In the genomic region with DNA sequence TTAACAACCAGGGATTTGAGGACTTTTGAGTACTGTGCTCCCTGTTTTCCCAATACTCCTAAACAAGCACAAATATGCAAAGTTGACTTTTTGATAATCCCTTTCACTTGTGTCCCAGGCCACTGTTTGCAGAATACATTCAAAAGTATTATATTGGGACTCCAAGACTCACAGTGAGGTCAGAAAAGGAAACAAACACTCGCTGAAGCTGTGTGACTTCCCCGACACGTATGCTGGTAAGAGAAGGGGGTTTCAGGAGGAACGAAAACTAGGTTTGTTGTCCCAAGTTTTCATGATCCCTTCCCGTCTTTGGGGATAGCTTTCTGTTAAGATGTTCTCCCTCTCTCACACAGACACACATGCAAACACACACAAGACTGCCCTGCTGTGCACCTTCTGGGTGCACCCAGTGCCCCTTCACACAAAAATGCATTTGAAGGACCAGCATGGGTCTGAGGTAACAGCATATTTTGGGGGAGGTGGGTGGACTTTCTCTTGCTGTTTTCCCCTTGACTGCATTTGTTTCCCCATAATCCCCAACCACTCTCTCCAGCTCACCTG, we compare ENCODE assay signal across 29 cellular contexts.
DNase-seq lines count a peak whose midpoint lies in the region; ATAC-seq and TF ChIP-seq lines count a peak whose summit lies in the region.
"Had no signal": no experiment of that assay in that cellular context is flagged by ENCODE, and none has a peak within 500 bp of the region (broad histone marks: within the 10 kb centered on the region; RNA-seq: fewer than 3 reads in every experiment).

No MANE protein-coding gene starts in this region.

- H3K4me3 ChIP-seq in GM06990 (replicated peaks; ENCODE audit: low read depth, low read length), result peak overlapping the region; percentile 6; the same call in 1 of the 2 replicates
- no peak overlapping the region for H3K4me3 ChIP-seq in IMR-90 (ENCODE audit: insufficient read depth, low read depth, low read length)
- H3K4me3 ChIP-seq: GM23248, HAP-1, MG63 had no signal

- H3K4me2 ChIP-seq in IMR-90 (ENCODE audit: low read depth, low read length), result no peak overlapping the region

- TF ChIP-seq POLR2A in IMR-90 (IDR thresholded peaks at IDR 0.05; ENCODE audit: low read depth, low read length), result no peak

- ATAC-seq in GM21360 (IDR thresholded peaks at IDR 0.05; ENCODE audit: unreplicated experiment) (peak; percentile 54), HG02610 (IDR thresholded peaks at IDR 0.05; ENCODE audit: unreplicated experiment) (peak; percentile 27), IMR-90 (ENCODE audit: low read depth) (no peak), left cardiac atrium (no peak)
- ATAC-seq: CD8-positive, alpha-beta T cell; Panc1; T-cell had no signal

- intact Hi-C loops in IMR-90 (cut with micrococcal nuclease), result no loop called here
- intact Hi-C loops in left cardiac atrium (cut with DNase I), result no loop called here
- intact Hi-C loops in activated CD4-positive, alpha-beta memory T cell treated with anti-CD3 and anti-CD28 coated beads for 36 hours (cut with micrococcal nuclease), result no loop called here

- no peaks in the 10 kb centered on the region for H3K9me3 Mint-ChIP-seq in osteocyte (ENCODE audit: unreplicated experiment)
- H3K9me3 Mint-ChIP-seq in activated CD4-positive, alpha-beta memory T cell treated with anti-CD3 and anti-CD28 coated beads for 36 hours, result no peaks in the 10 kb centered on the region
- H3K9me3 Mint-ChIP-seq: CD8-positive, alpha-beta T cell; T-cell had no signal

- no peak overlapping the region for H4K5ac ChIP-seq in IMR-90 (ENCODE audit: low read depth, low read length)

- no peak overlapping the region for H2BK5ac ChIP-seq in IMR-90 (ENCODE audit: low read depth, low read length, poor library complexity, severe bottlenecking)

- H2BK20ac ChIP-seq in IMR-90 (ENCODE audit: low read depth, low read length), result no peak overlapping the region

- no peak overlapping the region for H3K27ac ChIP-seq in IMR-90 (ENCODE audit: insufficient read depth, low read length)
- H3K27ac ChIP-seq: 22Rv1, C4-2B, GM23248, RWPE1 had no signal

- no peak overlapping the region; a peak in 1 of 4 replicates for H4K8ac ChIP-seq in IMR-90 (ENCODE audit: low read depth in 2 of 2, low read length in 2 of 2)

- H3K27ac Mint-ChIP-seq in osteocyte (ENCODE audit: unreplicated experiment), result no peak overlapping the region
- no peak overlapping the region for H3K27ac Mint-ChIP-seq in activated CD4-positive, alpha-beta memory T cell treated with anti-CD3 and anti-CD28 coated beads for 36 hours
- H3K27ac Mint-ChIP-seq: B cell; CD8-positive, alpha-beta T cell; T-cell had no signal

- H2AK5ac ChIP-seq in IMR-90 (ENCODE audit: low read depth, low read length), result no peak overlapping the region

- TF ChIP-seq CTCF in GM06990 (IDR thresholded peaks at IDR 0.05; ENCODE audit: insufficient read depth, low read length, poor library complexity, severe bottlenecking) (no peak), IMR-90 (conservative IDR thresholded peaks at IDR 0.05; ENCODE audit: low read depth, low read length) (no peak), osteocyte (IDR thresholded peaks at IDR 0.05) (no peak)

- H3K14ac ChIP-seq in IMR-90 (replicated peaks; ENCODE audit: low read depth, low read length), result no peak overlapping the region

- no peak overlapping the region for H4K91ac ChIP-seq in IMR-90 (ENCODE audit: insufficient read depth, low read depth, low read length)

- H3K27me3 ChIP-seq in GM06990 (replicated peaks; ENCODE audit: control insufficient read depth, insufficient read depth, low read length), result no peaks in the 10 kb centered on the region
- no peaks in the 10 kb centered on the region for H3K27me3 ChIP-seq in IMR-90 (ENCODE audit: control insufficient read depth, insufficient read depth, low read length)
- H3K27me3 ChIP-seq: MG63 had no signal

- peak overlapping the region; percentile 25; the same call in 1 of the 3 replicates for H2BK15ac ChIP-seq in IMR-90 (ENCODE audit: low read depth, low read length)

- in situ Hi-C loops in IMR-90 (cut with MboI; ENCODE audit: low sequenced_read_pairs), result no loop called here

- H3K4me1 Mint-ChIP-seq in osteocyte (ENCODE audit: unreplicated experiment), result peaks cover 2% of the 10 kb centered on the region
- no peaks in the 10 kb centered on the region for H3K4me1 Mint-ChIP-seq in activated CD4-positive, alpha-beta memory T cell treated with anti-CD3 and anti-CD28 coated beads for 36 hours (ENCODE audit: low read depth)
- H3K4me1 Mint-ChIP-seq: B cell, T-cell had no signal

- no peak overlapping the region for H3K4ac ChIP-seq in IMR-90 (ENCODE audit: low read depth, low read length)

- CTCF ChIA-PET in IMR-90 (lab: Yijun Ruan, JAX), result no interaction called here
- CTCF ChIA-PET in activated CD4-positive, alpha-beta memory T cell treated with anti-CD3 and anti-CD28 coated beads for 36 hours (lab: Charles Lee), result no interaction called here

- H3K79me1 ChIP-seq in IMR-90 (ENCODE audit: low read depth in 1 of 2, low read length in 2 of 2), result no peaks in the 10 kb centered on the region

- dilution Hi-C loops in IMR-90 (cut with HindIII; ENCODE audit: low sequenced_read_pairs, unreplicated experiment), result loop anchor here (25.0 kb wide), 1 partner anchor 413 kb away; no protein-coding TSS in a partner anchor

- no TSS peak for BruUV-seq in IMR-90 (replicated peaks; lab: Mats Ljungman, UMichigan)

- no peak overlapping the region for H3K9ac ChIP-seq in IMR-90 (ENCODE audit: low read depth, low read length)
- H3K9ac ChIP-seq: GM23248 had no signal

- no peak overlapping the region for H3K23ac ChIP-seq in IMR-90 (ENCODE audit: low read depth, low read length)

- H3K56ac ChIP-seq in IMR-90 (ENCODE audit: extremely low read depth, insufficient read depth, low read length), result no peak overlapping the region

- H3K36me3 Mint-ChIP-seq in osteocyte (ENCODE audit: unreplicated experiment), result no peaks in the 10 kb centered on the region
- H3K36me3 Mint-ChIP-seq in activated CD4-positive, alpha-beta memory T cell treated with anti-CD3 and anti-CD28 coated beads for 36 hours, result no peaks in the 10 kb centered on the region
- H3K36me3 Mint-ChIP-seq: CD8-positive, alpha-beta T cell; T-cell had no signal

- 80% methylated on average over 3 of the region's 5 CpGs; no CpG with 5 or more reads in 1 of the 2 experiments for WGBS in IMR-90 (ENCODE audit: extremely low coverage in 2 of 2, insufficient read length in 1 of 2), 2 experiments

- peaks cover 1% of the 10 kb centered on the region for H3K4me1 ChIP-seq in IMR-90 (ENCODE audit: control insufficient read depth, insufficient read depth, low read length)

- POLR2A ChIA-PET in IMR-90 (lab: Charles Lee; ENCODE audit: unreplicated experiment), result no interaction called here
- POLR2A ChIA-PET in activated CD4-positive, alpha-beta memory T cell treated with anti-CD3 and anti-CD28 coated beads for 36 hours (lab: Charles Lee), result no interaction called here

- peak overlapping the region; percentile 7 for H2AK9ac ChIP-seq in IMR-90 (replicated peaks; ENCODE audit: low read depth, low read length, poor library complexity)

- H3K4me3 Mint-ChIP-seq in osteocyte (ENCODE audit: unreplicated experiment), result no peak overlapping the region
- no peak overlapping the region for H3K4me3 Mint-ChIP-seq in activated CD4-positive, alpha-beta memory T cell treated with anti-CD3 and anti-CD28 coated beads for 36 hours
- H3K4me3 Mint-ChIP-seq: B cell; CD8-positive, alpha-beta T cell; T-cell had no signal

- H3K18ac ChIP-seq in IMR-90 (ENCODE audit: low read depth, low read length), result no peak overlapping the region

- 0 out of 2 replicates have a peak, but pooled peaks cover 3% of the 10 kb centered on the region for H3K9me1 ChIP-seq in IMR-90 (ENCODE audit: insufficient read depth, low read length)

- no peak overlapping the region for H2AFZ ChIP-seq in IMR-90 (replicated peaks; ENCODE audit: low read length, poor library complexity)
- H2AFZ ChIP-seq: GM23248 had no signal

- H4K20me1 ChIP-seq in IMR-90 (ENCODE audit: insufficient read depth, low read length), result no peaks in the 10 kb centered on the region

- DNase-seq in GM06990 (ENCODE audit: extremely low read depth, insufficient read length) (peak; percentile 28), IMR-90 (no peak), osteocyte (ENCODE audit: extremely low spot score, unreplicated experiment) (no peak), left cardiac atrium (no peak), hippocampal formation (lab: John Stamatoyannopoulos, UW) (no peak)
- no peak for DNase-seq in activated CD4-positive, alpha-beta memory T cell treated with anti-CD3 and anti-CD28 coated beads for 36 hours
- DNase-seq: CD8-positive, alpha-beta T cell; DMS 273 treated with DMSO at 0.1 percent for 48 hours; DMS79 treated with DMSO at 0.1 percent for 48 hours; GM23248; KBM-7; MG63; NCI-H1105 treated with DMSO at 0.1 percent for 48 hours; NCI-H146; NCI-H1930; NCI-H2107; NCI-H446; NCI-H524 treated with DMSO at 0.1 percent for 48 hours; NCI-H774; SHP77; T-cell had no signal

- TF ChIP-seq RAD21 in IMR-90 (IDR thresholded peaks at IDR 0.05; ENCODE audit: low read length), result no peak

- H3K36me3 ChIP-seq in GM06990 (ENCODE audit: control insufficient read depth, insufficient read depth, low read length) (no peaks in the 10 kb centered on the region), IMR-90 (ENCODE audit: control insufficient read depth, insufficient read depth, low read length) (no peaks in the 10 kb centered on the region)
- H3K36me3 ChIP-seq: HAP-1, MG63 had no signal

- no peak overlapping the region for H2BK120ac ChIP-seq in IMR-90 (ENCODE audit: low read depth, low read length)

- no peaks in the 10 kb centered on the region for H3K9me3 ChIP-seq in IMR-90 (ENCODE audit: control insufficient read depth, insufficient read depth, low read length)
- H3K9me3 ChIP-seq: HAP-1, MG63 had no signal

- H3K27me3 Mint-ChIP-seq in osteocyte (ENCODE audit: unreplicated experiment), result peaks cover 12% of the 10 kb centered on the region
- peaks cover 23% of the 10 kb centered on the region for H3K27me3 Mint-ChIP-seq in activated CD4-positive, alpha-beta memory T cell treated with anti-CD3 and anti-CD28 coated beads for 36 hours

TF ChIP-seq in IMR-90, 13 proteins besides CTCF, POLR2A, EP300 and RAD21 (continues in another document):
- TF ChIP-seq FOS (IDR thresholded peaks at IDR 0.05; ENCODE audit: low read depth, low read length) (no peak), CEBPB (IDR thresholded peaks at IDR 0.05; ENCODE audit: low read depth, low read length) (no peak), NFE2L2 (IDR thresholded peaks at IDR 0.05; ENCODE audit: low read depth, low read length) (no peak), MAFK (IDR thresholded peaks at IDR 0.05; ENCODE audit: low read depth, low read length) (no peak), BHLHE40 (IDR thresholded peaks at IDR 0.05; ENCODE audit: low read depth, low read length) (no peak)
- TF ChIP-seq, protein P1, sequence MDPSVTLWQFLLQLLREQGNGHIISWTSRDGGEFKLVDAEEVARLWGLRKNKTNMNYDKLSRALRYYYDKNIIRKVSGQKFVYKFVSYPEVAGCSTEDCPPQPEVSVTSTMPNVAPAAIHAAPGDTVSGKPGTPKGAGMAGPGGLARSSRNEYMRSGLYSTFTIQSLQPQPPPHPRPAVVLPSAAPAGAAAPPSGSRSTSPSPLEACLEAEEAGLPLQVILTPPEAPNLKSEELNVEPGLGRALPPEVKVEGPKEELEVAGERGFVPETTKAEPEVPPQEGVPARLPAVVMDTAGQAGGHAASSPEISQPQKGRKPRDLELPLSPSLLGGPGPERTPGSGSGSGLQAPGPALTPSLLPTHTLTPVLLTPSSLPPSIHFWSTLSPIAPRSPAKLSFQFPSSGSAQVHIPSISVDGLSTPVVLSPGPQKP (IDR thresholded peaks at IDR 0.05; ENCODE audit: borderline replicate concordance, low read depth, low read length), result no peak

Comparison
In these comparisons a context has a peak if more than half of its experiments do, and no peak if none do; other contexts are left out.
1. ATAC-seq: peak in GM21360 (single experiment) and HG02610 (single experiment); none in IMR-90 (single experiment) and left cardiac atrium (0 of 2).